1 cellular context compared by ENCODE assay signal in genomic region chr17:66829386-66829864, GRCh38.
A peak's percentile ranks its signal among the peaks of the same experiment; 100 is the strongest.
TF ChIP-seq lines count a peak whose summit lies in the region.

No MANE protein-coding gene starts in this region.

TF ChIP-seq in HepG2, 621 proteins besides CTCF, POLR2A, EP300 and RAD21 (continued from another document and continues in another):
- TF ChIP-seq HMGXB3 (CRISPR knock-in tag; IDR thresholded peaks at IDR 0.05; ENCODE audit: borderline replicate concordance): 0 out of 2 replicates have a peak, but pooled peaks have one; percentile 52
- TF ChIP-seq NR2F2 (IDR thresholded peaks at IDR 0.05; ENCODE audit: borderline replicate concordance, low read depth): no peak
- no peak for TF ChIP-seq ZNF431 (CRISPR knock-in tag; IDR thresholded peaks at IDR 0.05; ENCODE audit: borderline replicate concordance, low read depth)
- TF ChIP-seq ZNF7 (CRISPR knock-in tag; IDR thresholded peaks at IDR 0.05): no peak
- no peak for TF ChIP-seq SNAPC2 (CRISPR knock-in tag; IDR thresholded peaks at IDR 0.05)
- TF ChIP-seq ZNF280B (CRISPR knock-in tag; IDR thresholded peaks at IDR 0.05; ENCODE audit: borderline replicate concordance): no peak
- TF ChIP-seq ZNF234 (CRISPR knock-in tag; conservative IDR thresholded peaks at IDR 0.05): no peak
- 0 out of 2 replicates have a peak, but pooled peaks have one; percentile 40 for TF ChIP-seq SMAD3 (CRISPR knock-in tag; IDR thresholded peaks at IDR 0.05)
- TF ChIP-seq PAWR (CRISPR knock-in tag; IDR thresholded peaks at IDR 0.05; ENCODE audit: borderline replicate concordance): no peak
- no peak for TF ChIP-seq ZNF780A (CRISPR knock-in tag; IDR thresholded peaks at IDR 0.05)
- TF ChIP-seq PLSCR1 (CRISPR knock-in tag; IDR thresholded peaks at IDR 0.05; ENCODE audit: borderline replicate concordance): no peak
- no peak for TF ChIP-seq GFI1 (CRISPR knock-in tag; IDR thresholded peaks at IDR 0.05; ENCODE audit: borderline replicate concordance)
- no peak for TF ChIP-seq ZNF672 (CRISPR knock-in tag; IDR thresholded peaks at IDR 0.05)
- no peak for TF ChIP-seq HMG20B (CRISPR knock-in tag; conservative IDR thresholded peaks at IDR 0.05)
- TF ChIP-seq CREBL2 (CRISPR knock-in tag; IDR thresholded peaks at IDR 0.05; ENCODE audit: borderline replicate concordance): no peak
- TF ChIP-seq XBP1 (CRISPR knock-in tag; IDR thresholded peaks at IDR 0.05): no peak
- no peak for TF ChIP-seq YY1 (IDR thresholded peaks at IDR 0.05; ENCODE audit: insufficient read depth, insufficient replicate concordance, low read depth, low read length)
- TF ChIP-seq UBTF (CRISPR knock-in tag; IDR thresholded peaks at IDR 0.05): no peak
- TF ChIP-seq ZNF350 (CRISPR knock-in tag; IDR thresholded peaks at IDR 0.05; ENCODE audit: borderline replicate concordance, low read depth): no peak
- TF ChIP-seq PCBP2 (optimal IDR thresholded peaks at IDR 0.05; ENCODE audit: low read depth, low read length, poor library complexity, severe bottlenecking): no peak
- TF ChIP-seq ZNF230 (CRISPR knock-in tag; IDR thresholded peaks at IDR 0.05): no peak
- no peak for TF ChIP-seq ZXDC (CRISPR knock-in tag; IDR thresholded peaks at IDR 0.05)
- peak; percentile 84 to 98 for TF ChIP-seq REST (IDR thresholded peaks at IDR 0.05; ENCODE audit: borderline replicate concordance in 1 of 2, low read depth in 1 of 2, low read length in 2 of 2)
- TF ChIP-seq ZMAT3 (CRISPR knock-in tag; conservative IDR thresholded peaks at IDR 0.05): no peak
- no peak for TF ChIP-seq ZNF318 (CRISPR knock-in tag; IDR thresholded peaks at IDR 0.05)
- TF ChIP-seq PHF21A (CRISPR knock-in tag; IDR thresholded peaks at IDR 0.05): no peak
- TF ChIP-seq THAP8 (CRISPR knock-in tag; IDR thresholded peaks at IDR 0.05; ENCODE audit: borderline replicate concordance): no peak
- TF ChIP-seq ZNF615 (CRISPR knock-in tag; IDR thresholded peaks at IDR 0.05; ENCODE audit: borderline replicate concordance): no peak
